8 cellular contexts compared by ENCODE assay signal in the genomic region with DNA sequence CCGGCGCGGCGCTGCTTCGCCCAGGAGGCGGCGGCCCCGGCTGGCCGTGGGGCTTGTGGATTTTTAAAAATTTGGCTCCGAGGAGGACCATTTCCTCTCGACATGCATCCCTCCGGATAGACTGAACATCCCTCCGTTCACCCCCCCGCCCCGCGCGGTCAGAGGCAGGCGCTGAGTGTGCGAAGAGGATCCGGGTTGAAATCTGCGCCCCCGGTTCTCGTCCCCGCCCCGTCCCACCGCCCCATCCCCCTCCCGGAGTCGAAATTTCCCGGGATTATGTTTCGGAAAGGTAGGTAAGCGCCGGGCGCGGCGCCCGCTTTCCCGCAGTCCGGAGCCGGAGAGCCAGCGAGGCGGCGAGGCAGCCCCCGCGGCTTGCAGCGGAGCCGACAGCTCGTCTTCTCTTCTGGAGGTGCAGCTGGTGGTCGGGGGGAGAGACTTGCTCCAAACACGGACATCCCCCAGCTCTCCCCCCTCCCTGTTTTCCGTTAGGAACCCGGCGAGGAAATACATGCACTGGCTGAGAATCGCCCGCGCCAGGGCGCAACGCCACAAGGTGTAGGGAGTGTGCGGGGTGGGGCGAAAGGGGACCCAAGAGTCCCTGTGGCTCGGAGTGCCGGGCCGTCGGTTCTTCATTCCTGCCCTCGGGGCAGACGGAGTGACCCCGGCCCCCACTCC. TPM values are rescaled to one million over a fixed set of nuclear protein-coding genes. Genes with fewer than 3 reads are reported as not detected.
DNase-seq lines count a peak whose midpoint lies in the region; ATAC-seq, FAIRE-seq and TF ChIP-seq lines count a peak whose summit lies in the region.

A gene (plus strand): TSS at position 261 of the 675 bp plus-strand sequence.

- dilution Hi-C loops in keratinocyte (cut with MboI; ENCODE audit: extremely low pct_ligation_motif_present, low sequenced_read_pairs) = no loop called here

- FAIRE-seq in keratinocyte (lab: Jason Lieb, UNC) = no peak

- peak within 1 kb of the TSS; percentile 90 for H2AFZ ChIP-seq in keratinocyte (ENCODE audit: control insufficient read depth, low read length)
- peak within 1 kb of the TSS; percentile 95 for H2AFZ ChIP-seq in smooth muscle cell (ENCODE audit: low read depth)

- WGBS in smooth muscle cell (ENCODE audit: low lambda C conversion rate) = under 1% methylated on average over 40 of the region's 66 CpGs

- H3K27me3 ChIP-seq in WERI-Rb-1 (ENCODE audit: insufficient read depth, low read depth, severe bottlenecking) (peaks cover 14% of the 10 kb centered on the region), keratinocyte (ENCODE audit: control insufficient read depth, extremely low read depth, insufficient read depth, low read length) (no peaks in the 10 kb centered on the region), smooth muscle cell (ENCODE audit: low read depth) (no peaks in the 10 kb centered on the region)

- H3K27ac ChIP-seq in WERI-Rb-1 (no peak within 1 kb of the TSS), keratinocyte (ENCODE audit: control insufficient read depth, insufficient read depth, low read length) (peak within 1 kb of the TSS; percentile 73), smooth muscle cell (ENCODE audit: low read depth) (peak within 1 kb of the TSS; percentile 69)

- peaks cover 14% of the 10 kb centered on the region for H3K4me1 ChIP-seq in keratinocyte (ENCODE audit: control insufficient read depth, extremely low read depth, insufficient read depth, low read length)
- H3K4me1 ChIP-seq in smooth muscle cell (ENCODE audit: low read depth) = peaks cover 11% of the 10 kb centered on the region

- H3K9ac ChIP-seq in keratinocyte (ENCODE audit: control insufficient read depth, extremely low read depth, insufficient read depth, low read length) (peak within 1 kb of the TSS; percentile 82), smooth muscle cell (ENCODE audit: low read depth) (peak within 1 kb of the TSS; percentile 63)

- ATAC-seq in GM19397 (IDR thresholded peaks at IDR 0.05; ENCODE audit: unreplicated experiment) = peak; percentile 25
- peak; percentile 4 for ATAC-seq in HG03558 (IDR thresholded peaks at IDR 0.05; ENCODE audit: extremely low read depth, unreplicated experiment)

- H3K9me3 ChIP-seq in WERI-Rb-1 (ENCODE audit: severe bottlenecking) (no peaks in the 10 kb centered on the region), keratinocyte (ENCODE audit: control insufficient read depth, low read depth, low read length) (no peaks in the 10 kb centered on the region), smooth muscle cell (replicated peaks; ENCODE audit: low read depth) (no peaks in the 10 kb centered on the region)

- H3K9me1 ChIP-seq in keratinocyte (ENCODE audit: control insufficient read depth, extremely low read depth, insufficient read depth, low read length) = no peaks in the 10 kb centered on the region

- no peak for TF ChIP-seq CTCF in WERI-Rb-1 (IDR thresholded peaks at IDR 0.05; ENCODE audit: low read depth, low read length)
- no peak for TF ChIP-seq CTCF in keratinocyte (optimal IDR thresholded peaks at IDR 0.05 in 1 of 3, IDR thresholded peaks at IDR 0.05 in 1 of 3, conservative IDR thresholded peaks at IDR 0.05 in 1 of 3; ENCODE audit: extremely low read depth in 1 of 3, insufficient read depth in 2 of 3, low read length in 3 of 3)
- TF ChIP-seq CTCF in smooth muscle cell (IDR thresholded peaks at IDR 0.05; ENCODE audit: borderline replicate concordance, insufficient read depth, poor library complexity, severe bottlenecking) = no peak

- H3F3A ChIP-seq in smooth muscle cell (ENCODE audit: low read depth) = peaks cover 6% of the 10 kb centered on the region

- H3K79me2 ChIP-seq in keratinocyte (ENCODE audit: control insufficient read depth, insufficient read depth, low read length) = no peaks in the 10 kb centered on the region
- peaks cover 53% of the 10 kb centered on the region for H3K79me2 ChIP-seq in smooth muscle cell (ENCODE audit: low read depth)

- peak in 12 of 14 donors; percentile 22 to 78 (median 68) for DNase-seq in C1 segment of cervical spinal cord (lab: John Stamatoyannopoulos, UW)
- DNase-seq in WERI-Rb-1 = peak; percentile 56
- peak; percentile 44 for DNase-seq in cerebellar cortex (ENCODE audit: low spot score)
- DNase-seq in keratinocyte (ENCODE audit: low read depth, low spot score) = no peak
- DNase-seq in smooth muscle cell (lab: John Stamatoyannopoulos, UW; ENCODE audit: unreplicated experiment) = peak; percentile 65
- no peak for DNase-seq in NCI-H1092 (lab: John Stamatoyannopoulos, UW)

- no peaks in the 10 kb centered on the region for H4K20me1 ChIP-seq in keratinocyte (ENCODE audit: control insufficient read depth, extremely low read depth, insufficient read depth, low read length)
- peaks cover 44% of the 10 kb centered on the region for H4K20me1 ChIP-seq in smooth muscle cell (ENCODE audit: low read depth)

- H3K4me3 ChIP-seq in WERI-Rb-1 (ENCODE audit: low read depth, low read length) (peak within 1 kb of the TSS; percentile 54), keratinocyte (ENCODE audit: control insufficient read depth in 2 of 3, extremely low read depth in 1 of 3, insufficient read depth in 2 of 3, low read depth in 1 of 3, low read length in 3 of 3) (peak within 1 kb of the TSS; percentile 80 to 94 (median 86)), smooth muscle cell (peak within 1 kb of the TSS; percentile 73)

- H3K4me2 ChIP-seq in keratinocyte (ENCODE audit: control insufficient read depth, extremely low read depth, insufficient read depth, low read depth, low read length) = peak within 1 kb of the TSS; percentile 91
- peak within 1 kb of the TSS; percentile 91 for H3K4me2 ChIP-seq in smooth muscle cell

- H3K36me3 ChIP-seq in WERI-Rb-1 (no peaks in the 10 kb centered on the region), keratinocyte (ENCODE audit: control insufficient read depth in 2 of 2, extremely low read depth in 1 of 2, insufficient read depth in 2 of 2, low read length in 2 of 2) (no peaks in the 10 kb centered on the region), smooth muscle cell (ENCODE audit: low read depth) (no peaks in the 10 kb centered on the region)

RNA-seq across cellular contexts. Expression of the gene that starts here (rescaled TPM):
- 1.5 to 2.0 TPM (median 2.0 TPM) in 3 replicates for polyA plus RNA-seq in keratinocyte
- 1.8 TPM for polyA plus RNA-seq in keratinocyte (2011; ENCODE audit: low read depth)
- polyA plus RNA-seq in keratinocyte (2011; cell fraction: cytosol; rRNA removed) = 1.0 TPM in 2 replicates
- 2.5 and 3.1 TPM in 2 replicates for polyA plus RNA-seq in keratinocyte (2011; cell fraction: nucleus; rRNA removed)
- 1.4 and 2.3 TPM in 2 replicates for polyA plus RNA-seq in keratinocyte (2012; ENCODE audit: low replicate concordance)
- polyA minus RNA-seq in keratinocyte = 5.0 to 7.1 TPM (median 5.1 TPM) in 3 replicates
- 3.1 TPM for polyA minus RNA-seq in keratinocyte (2011; cell fraction: cytosol; rRNA and poly(A)+ RNA removed)
- 8.7 and 11.6 TPM in 2 replicates for polyA minus RNA-seq in keratinocyte (2011; cell fraction: nucleus; rRNA and poly(A)+ RNA removed)
- 16.2 and 20.6 TPM in 2 replicates for total RNA-seq in smooth muscle cell
- polyA plus RNA-seq in smooth muscle cell = 25.4 and 29.1 TPM in 2 replicates

Comparison
In these comparisons a context has a peak if more than half of its experiments do, and no peak if none do; other contexts are left out.
1. DNase-seq: peak in C1 segment of cervical spinal cord (12 of 14), WERI-Rb-1 (single experiment), cerebellar cortex (single experiment) and smooth muscle cell (single experiment); none in keratinocyte (single experiment) and NCI-H1092 (single experiment).
2. Peak in every context shown above with its lines, with median percentiles within 50 percentile points of each other: H3K4me3 ChIP-seq.